1 cellular context compared by ENCODE assay signal in the genomic region with DNA sequence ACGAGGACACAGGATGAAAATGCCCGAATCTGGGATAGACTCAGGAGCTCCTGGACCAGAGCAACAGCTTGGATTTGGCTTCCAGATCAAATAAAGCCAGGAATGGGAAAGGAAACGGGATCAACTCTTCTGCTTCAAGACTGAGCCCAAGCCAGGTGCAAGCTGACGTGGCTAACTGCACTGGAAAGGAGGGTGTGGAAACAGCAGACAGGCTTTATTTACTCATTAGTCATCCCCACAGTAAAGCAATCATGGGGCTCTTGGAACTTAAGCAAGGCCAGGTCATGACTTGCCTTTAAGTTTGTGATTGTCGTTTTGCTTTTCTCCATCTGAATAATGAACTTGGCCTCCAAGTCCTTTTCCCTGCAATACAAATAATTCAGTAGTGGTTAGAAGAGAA.
TF ChIP-seq lines count a peak whose summit lies in the region.

No MANE protein-coding gene starts in this region.

TF ChIP-seq in WTC11, 78 proteins besides CTCF, POLR2A, EP300 and RAD21 (continued from another document):
- TF ChIP-seq, protein P1, sequence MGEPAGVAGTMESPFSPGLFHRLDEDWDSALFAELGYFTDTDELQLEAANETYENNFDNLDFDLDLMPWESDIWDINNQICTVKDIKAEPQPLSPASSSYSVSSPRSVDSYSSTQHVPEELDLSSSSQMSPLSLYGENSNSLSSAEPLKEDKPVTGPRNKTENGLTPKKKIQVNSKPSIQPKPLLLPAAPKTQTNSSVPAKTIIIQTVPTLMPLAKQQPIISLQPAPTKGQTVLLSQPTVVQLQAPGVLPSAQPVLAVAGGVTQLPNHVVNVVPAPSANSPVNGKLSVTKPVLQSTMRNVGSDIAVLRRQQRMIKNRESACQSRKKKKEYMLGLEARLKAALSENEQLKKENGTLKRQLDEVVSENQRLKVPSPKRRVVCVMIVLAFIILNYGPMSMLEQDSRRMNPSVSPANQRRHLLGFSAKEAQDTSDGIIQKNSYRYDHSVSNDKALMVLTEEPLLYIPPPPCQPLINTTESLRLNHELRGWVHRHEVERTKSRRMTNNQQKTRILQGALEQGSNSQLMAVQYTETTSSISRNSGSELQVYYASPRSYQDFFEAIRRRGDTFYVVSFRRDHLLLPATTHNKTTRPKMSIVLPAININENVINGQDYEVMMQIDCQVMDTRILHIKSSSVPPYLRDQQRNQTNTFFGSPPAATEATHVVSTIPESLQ (CRISPR knock-in tag; IDR thresholded peaks at IDR 0.05) = no peak
- TF ChIP-seq, protein P2, sequence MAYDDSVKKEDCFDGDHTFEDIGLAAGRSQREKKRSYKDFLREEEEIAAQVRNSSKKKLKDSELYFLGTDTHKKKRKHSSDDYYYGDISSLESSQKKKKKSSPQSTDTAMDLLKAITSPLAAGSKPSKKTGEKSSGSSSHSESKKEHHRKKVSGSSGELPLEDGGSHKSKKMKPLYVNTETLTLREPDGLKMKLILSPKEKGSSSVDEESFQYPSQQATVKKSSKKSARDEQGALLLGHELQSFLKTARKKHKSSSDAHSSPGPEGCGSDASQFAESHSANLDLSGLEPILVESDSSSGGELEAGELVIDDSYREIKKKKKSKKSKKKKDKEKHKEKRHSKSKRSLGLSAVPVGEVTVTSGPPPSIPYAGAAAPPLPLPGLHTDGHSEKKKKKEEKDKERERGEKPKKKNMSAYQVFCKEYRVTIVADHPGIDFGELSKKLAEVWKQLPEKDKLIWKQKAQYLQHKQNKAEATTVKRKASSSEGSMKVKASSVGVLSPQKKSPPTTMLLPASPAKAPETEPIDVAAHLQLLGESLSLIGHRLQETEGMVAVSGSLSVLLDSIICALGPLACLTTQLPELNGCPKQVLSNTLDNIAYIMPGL (CRISPR knock-in tag; IDR thresholded peaks at IDR 0.05) = no peak
- no peak for TF ChIP-seq ZNF263 (CRISPR knock-in tag; IDR thresholded peaks at IDR 0.05; ENCODE audit: low read depth)
- TF ChIP-seq ZNF219 (CRISPR knock-in tag; IDR thresholded peaks at IDR 0.05; ENCODE audit: borderline replicate concordance) = no peak
- no peak for TF ChIP-seq FOXK1 (CRISPR knock-in tag; IDR thresholded peaks at IDR 0.05)
- no peak for TF ChIP-seq ELF4 (CRISPR knock-in tag; IDR thresholded peaks at IDR 0.05; ENCODE audit: low read depth)
- no peak for TF ChIP-seq ZBTB21 (CRISPR knock-in tag; IDR thresholded peaks at IDR 0.05; ENCODE audit: borderline replicate concordance)
- TF ChIP-seq, protein P3, sequence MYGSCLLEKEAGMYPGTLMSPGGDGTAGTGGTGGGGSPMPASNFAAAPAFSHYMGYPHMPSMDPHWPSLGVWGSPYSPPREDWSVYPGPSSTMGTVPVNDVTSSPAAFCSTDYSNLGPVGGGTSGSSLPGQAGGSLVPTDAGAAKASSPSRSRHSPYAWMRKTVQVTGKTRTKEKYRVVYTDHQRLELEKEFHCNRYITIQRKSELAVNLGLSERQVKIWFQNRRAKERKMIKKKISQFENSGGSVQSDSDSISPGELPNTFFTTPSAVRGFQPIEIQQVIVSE (CRISPR knock-in tag; IDR thresholded peaks at IDR 0.05; ENCODE audit: borderline replicate concordance) = no peak
- TF ChIP-seq, protein P4, sequence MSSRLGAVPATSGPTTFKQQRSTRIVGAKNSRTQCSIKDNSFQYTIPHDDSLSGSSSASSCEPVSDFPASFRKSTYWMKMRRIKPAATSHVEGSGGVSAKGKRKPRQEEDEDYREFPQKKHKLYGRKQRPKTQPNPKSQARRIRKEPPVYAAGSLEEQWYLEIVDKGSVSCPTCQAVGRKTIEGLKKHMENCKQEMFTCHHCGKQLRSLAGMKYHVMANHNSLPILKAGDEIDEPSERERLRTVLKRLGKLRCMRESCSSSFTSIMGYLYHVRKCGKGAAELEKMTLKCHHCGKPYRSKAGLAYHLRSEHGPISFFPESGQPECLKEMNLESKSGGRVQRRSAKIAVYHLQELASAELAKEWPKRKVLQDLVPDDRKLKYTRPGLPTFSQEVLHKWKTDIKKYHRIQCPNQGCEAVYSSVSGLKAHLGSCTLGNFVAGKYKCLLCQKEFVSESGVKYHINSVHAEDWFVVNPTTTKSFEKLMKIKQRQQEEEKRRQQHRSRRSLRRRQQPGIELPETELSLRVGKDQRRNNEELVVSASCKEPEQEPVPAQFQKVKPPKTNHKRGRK (CRISPR knock-in tag; IDR thresholded peaks at IDR 0.05; ENCODE audit: borderline replicate concordance) = no peak
- TF ChIP-seq RORB (CRISPR knock-in tag; IDR thresholded peaks at IDR 0.05) = no peak
TF ChIP-seq in WTC11: peak in this region for 0.
